ENCODE assay signal across 20 cellular contexts in the genomic region with DNA sequence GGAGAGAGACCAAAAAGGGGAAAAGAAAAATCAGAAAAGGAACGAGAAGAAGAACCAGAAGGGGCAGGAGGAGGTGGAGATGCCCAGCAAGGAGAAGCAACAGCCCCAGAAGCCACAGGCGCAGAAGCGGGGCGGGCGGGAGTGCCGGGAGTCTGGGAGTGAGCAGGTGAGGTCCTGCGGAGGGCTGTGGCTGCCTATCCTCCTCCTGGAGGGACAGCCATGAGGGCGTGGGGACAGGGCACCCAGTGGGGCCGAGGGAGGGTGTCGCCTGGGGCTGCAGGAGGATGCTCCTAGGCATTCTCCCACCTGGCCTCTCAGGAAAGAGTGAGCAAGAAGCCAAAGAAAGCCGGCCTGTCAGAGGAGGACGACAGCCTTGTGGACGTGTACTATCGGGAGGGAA. TPM values are rescaled to one million over a fixed set of nuclear protein-coding genes. Genes with fewer than 3 reads are reported as not detected.
DNase-seq lines count a peak whose midpoint lies in the region; ATAC-seq, FAIRE-seq and TF ChIP-seq lines count a peak whose summit lies in the region.
"Had no signal": no experiment of that assay in that cellular context is flagged by ENCODE, and none has a peak within 500 bp of the region (broad histone marks: within the 10 kb centered on the region; RNA-seq: fewer than 3 reads in every experiment).

No MANE protein-coding gene starts in this region.

- H3K27ac Mint-ChIP-seq in activated naive CD8-positive, alpha-beta T cell: peak overlapping the region; percentile 64
- H3K27ac Mint-ChIP-seq in activated naive CD8-positive, alpha-beta T cell treated with anti-CD3 and anti-CD28 coated beads, Interleukin-2, amount 50 U/mL, for 24 hours: no peak overlapping the region
- H3K27ac Mint-ChIP-seq in H9 (peak overlapping the region; percentile 34 to 72 (median 50); a peak in 3 of 7 replicates), astrocyte (ENCODE audit: unreplicated experiment) (peak overlapping the region; percentile 89)
- peak overlapping the region; percentile 64 for H3K27ac Mint-ChIP-seq in stimulated activated effector memory CD8-positive, alpha-beta T cell treated with anti-CD3 and anti-CD28 coated beads, Interleukin-12 subunit alpha, Interleukin-12 subunit beta, amount 100 ng/mL, for 72 hours

- H3K79me2 ChIP-seq in H9 (ENCODE audit: insufficient read depth, low read length): no peaks in the 10 kb centered on the region
- no peaks in the 10 kb centered on the region for H3K79me2 ChIP-seq in astrocyte (ENCODE audit: insufficient read depth, low read length)
- no peaks in the 10 kb centered on the region for H3K79me2 ChIP-seq in mesendoderm (ENCODE audit: control insufficient read depth, insufficient read depth, low read length)

- H3K4me3 ChIP-seq in astrocyte (ENCODE audit: insufficient read depth, low read depth, low read length): no peak overlapping the region
- H3K4me3 ChIP-seq in mesendoderm (ENCODE audit: low read length): no peak overlapping the region
- H3K4me3 ChIP-seq: BLaER1, HAP-1 had no signal

- H3K9me3 ChIP-seq in H9 (ENCODE audit: control insufficient read depth, low read depth, low read length) (no peaks in the 10 kb centered on the region), astrocyte (ENCODE audit: insufficient read depth, low read depth, low read length) (no peaks in the 10 kb centered on the region)
- H3K9me3 ChIP-seq: BLaER1, HAP-1 had no signal

- no peak for ATAC-seq in activated naive CD8-positive, alpha-beta T cell treated with anti-CD3 and anti-CD28 coated beads, Interleukin-2, amount 50 U/mL, for 24 hours
- no peak for ATAC-seq in stimulated activated effector memory CD8-positive, alpha-beta T cell treated with anti-CD3 and anti-CD28 coated beads, Interleukin-12 subunit alpha, Interleukin-12 subunit beta, amount 100 ng/mL, for 72 hours
- no peak for ATAC-seq in GM19455 (IDR thresholded peaks at IDR 0.05; ENCODE audit: unreplicated experiment)
- ATAC-seq in HG03135 (IDR thresholded peaks at IDR 0.05; ENCODE audit: unreplicated experiment): no peak

- H3K4me2 ChIP-seq in H9 (ENCODE audit: insufficient read depth, insufficient read length, low read length) (no peak overlapping the region), astrocyte (ENCODE audit: low read length) (no peak overlapping the region), mesendoderm (ENCODE audit: low read length) (no peak overlapping the region)
- H3K4me2 ChIP-seq: BLaER1 had no signal

- peaks cover 67% of the 10 kb centered on the region for H3K36me3 ChIP-seq in astrocyte (ENCODE audit: insufficient read depth, low read length)
- H3K36me3 ChIP-seq in mesendoderm (ENCODE audit: control insufficient read depth, insufficient read depth, low read length): peaks cover 35% of the 10 kb centered on the region

- no peak overlapping the region for H3K14ac ChIP-seq in H9 (ENCODE audit: insufficient read depth, low read length)

- H3K27me3 Mint-ChIP-seq in activated naive CD8-positive, alpha-beta T cell: no peaks in the 10 kb centered on the region
- no peaks in the 10 kb centered on the region for H3K27me3 Mint-ChIP-seq in activated naive CD8-positive, alpha-beta T cell treated with anti-CD3 and anti-CD28 coated beads, Interleukin-2, amount 50 U/mL, for 24 hours
- H3K27me3 Mint-ChIP-seq in H9 (ENCODE audit: low read depth) (no peaks in the 10 kb centered on the region), astrocyte (ENCODE audit: low read depth, unreplicated experiment) (no peaks in the 10 kb centered on the region)
- H3K27me3 Mint-ChIP-seq: IgD-negative memory B cell had no signal

- H3T11ph ChIP-seq in H9 (ENCODE audit: low read length): no peak overlapping the region

- H2BK20ac ChIP-seq in H9 (ENCODE audit: low read depth, low read length, poor library complexity, severe bottlenecking): no peak overlapping the region

- no peak overlapping the region for H3K27ac ChIP-seq in H9 (ENCODE audit: insufficient read length, low read depth, low read length)
- H3K27ac ChIP-seq in astrocyte (ENCODE audit: low read depth, low read length): no peak overlapping the region
- no peak overlapping the region for H3K27ac ChIP-seq in mesendoderm (ENCODE audit: low read depth, low read length)
- H3K27ac ChIP-seq: BLaER1 had no signal

- H3K18ac ChIP-seq in H9 (ENCODE audit: insufficient read length, low read depth, low read length) (no peak overlapping the region), mesendoderm (ENCODE audit: low read length) (no peak overlapping the region)

- no peak for TF ChIP-seq CTCF in H9 (conservative IDR thresholded peaks at IDR 0.05)
- TF ChIP-seq CTCF in astrocyte (IDR thresholded peaks at IDR 0.05; ENCODE audit: insufficient read depth, low read depth, low read length): no peak

- H3K79me1 ChIP-seq in H9 (ENCODE audit: insufficient read depth, low read depth, low read length, poor library complexity, severe bottlenecking) (no peaks in the 10 kb centered on the region), mesendoderm (ENCODE audit: low read length) (no peaks in the 10 kb centered on the region)

- H3K9ac ChIP-seq in H9 (ENCODE audit: extremely low read depth, insufficient read length, low read length) (no peak overlapping the region), astrocyte (ENCODE audit: low read length) (no peak overlapping the region), mesendoderm (ENCODE audit: low read length) (no peak overlapping the region)
- H3K9ac ChIP-seq: BLaER1 had no signal

- no peaks in the 10 kb centered on the region for H3K9me3 Mint-ChIP-seq in activated naive CD8-positive, alpha-beta T cell (ENCODE audit: low read depth)
- H3K9me3 Mint-ChIP-seq in activated naive CD8-positive, alpha-beta T cell treated with anti-CD3 and anti-CD28 coated beads, Interleukin-2, amount 50 U/mL, for 24 hours: no peaks in the 10 kb centered on the region
- H3K9me3 Mint-ChIP-seq in H9: no peaks in the 10 kb centered on the region
- no peaks in the 10 kb centered on the region for H3K9me3 Mint-ChIP-seq in astrocyte (ENCODE audit: unreplicated experiment)
- H3K9me3 Mint-ChIP-seq in stimulated activated effector memory CD8-positive, alpha-beta T cell treated with anti-CD3 and anti-CD28 coated beads, Interleukin-12 subunit alpha, Interleukin-12 subunit beta, amount 100 ng/mL, for 72 hours: no peaks in the 10 kb centered on the region
- H3K9me3 Mint-ChIP-seq: IgD-negative memory B cell had no signal

- FAIRE-seq in astrocyte (lab: Jason Lieb, UNC): no peak
- FAIRE-seq: GM18507 had no signal

- no peaks in the 10 kb centered on the region for H3K27me3 ChIP-seq in H9 (ENCODE audit: insufficient read depth, low read length)
- no peaks in the 10 kb centered on the region for H3K27me3 ChIP-seq in astrocyte (ENCODE audit: insufficient read depth, low read length)
- no peaks in the 10 kb centered on the region for H3K27me3 ChIP-seq in mesendoderm (ENCODE audit: insufficient read depth, low read length, poor library complexity)
- H3K27me3 ChIP-seq: BLaER1 had no signal

- peaks cover 2% of the 10 kb centered on the region for H3K36me3 Mint-ChIP-seq in activated naive CD8-positive, alpha-beta T cell
- peaks cover 70% of the 10 kb centered on the region for H3K36me3 Mint-ChIP-seq in activated naive CD8-positive, alpha-beta T cell treated with anti-CD3 and anti-CD28 coated beads, Interleukin-2, amount 50 U/mL, for 24 hours (ENCODE audit: low read depth)
- peaks cover 67 to 95% (median 91%) of the 10 kb centered on the region in 3 experiments; a peak in 6 of 7 replicates for H3K36me3 Mint-ChIP-seq in H9 (ENCODE audit: insufficient read depth in 1 of 3, low read depth in 3 of 3)
- H3K36me3 Mint-ChIP-seq in astrocyte (ENCODE audit: low read depth, unreplicated experiment): peaks cover 52% of the 10 kb centered on the region
- H3K36me3 Mint-ChIP-seq in stimulated activated effector memory CD8-positive, alpha-beta T cell treated with anti-CD3 and anti-CD28 coated beads, Interleukin-12 subunit alpha, Interleukin-12 subunit beta, amount 100 ng/mL, for 72 hours: peaks cover 100% of the 10 kb centered on the region

- no CpG with 5 or more reads among the region's 14 CpGs for WGBS in H9 (ENCODE audit: extremely low coverage, insufficient read length, low lambda C conversion rate)
- WGBS in mesendoderm (ENCODE audit: extremely low coverage, insufficient coverage, low lambda C conversion rate): no CpG with 5 or more reads among the region's 14 CpGs

- no peak overlapping the region for H2AK5ac ChIP-seq in H9 (ENCODE audit: insufficient read length, low read length)
- H2AK5ac ChIP-seq in mesendoderm (ENCODE audit: low read length): no peak overlapping the region

- H2AFZ ChIP-seq in H9 (ENCODE audit: low read length) (no peak overlapping the region), astrocyte (ENCODE audit: low read depth, low read length) (no peak overlapping the region)

- H2BK12ac ChIP-seq in H9 (ENCODE audit: insufficient read length, low read depth, low read length): no peak overlapping the region

- H3K4me3 Mint-ChIP-seq in activated naive CD8-positive, alpha-beta T cell: no peak overlapping the region
- H3K4me3 Mint-ChIP-seq in activated naive CD8-positive, alpha-beta T cell treated with anti-CD3 and anti-CD28 coated beads, Interleukin-2, amount 50 U/mL, for 24 hours: no peak overlapping the region
- H3K4me3 Mint-ChIP-seq in H9: no peak overlapping the region
- H3K4me3 Mint-ChIP-seq in astrocyte (ENCODE audit: unreplicated experiment): peak overlapping the region; percentile 64
- no peak overlapping the region for H3K4me3 Mint-ChIP-seq in stimulated activated effector memory CD8-positive, alpha-beta T cell treated with anti-CD3 and anti-CD28 coated beads, Interleukin-12 subunit alpha, Interleukin-12 subunit beta, amount 100 ng/mL, for 72 hours

- no peaks in the 10 kb centered on the region for H3K23me2 ChIP-seq in H9 (ENCODE audit: insufficient read length, low read depth, low read length, poor library complexity, severe bottlenecking)

- no peak overlapping the region for H2BK15ac ChIP-seq in H9 (ENCODE audit: low read depth, low read length)
- H2BK15ac ChIP-seq in mesendoderm (replicated peaks; ENCODE audit: low read depth): no peak overlapping the region

- H3K4ac ChIP-seq in H9 (ENCODE audit: low read depth, low read length) (no peak overlapping the region), mesendoderm (ENCODE audit: low read depth, low read length) (no peak overlapping the region)

- H2BK120ac ChIP-seq in H9 (ENCODE audit: low read depth, low read length, poor library complexity, severe bottlenecking) (no peak overlapping the region), mesendoderm (ENCODE audit: low read depth, low read length) (no peak overlapping the region)

- H3K56ac ChIP-seq in H9 (ENCODE audit: insufficient read length, low read depth, low read length): no peak overlapping the region
- no peak overlapping the region for H3K56ac ChIP-seq in mesendoderm (ENCODE audit: low read length)

- H4K5ac ChIP-seq in H9 (ENCODE audit: insufficient read length, low read depth, low read length) (no peak overlapping the region), mesendoderm (ENCODE audit: low read length) (no peak overlapping the region)

- H4K91ac ChIP-seq in H9 (ENCODE audit: insufficient read length, low read depth, low read length): no peak overlapping the region

- no peak overlapping the region for H2BK5ac ChIP-seq in H9 (ENCODE audit: insufficient read length, low read length)
- H2BK5ac ChIP-seq in mesendoderm (ENCODE audit: low read length): no peak overlapping the region

- H3K23ac ChIP-seq in H9 (ENCODE audit: insufficient read length, low read depth, low read length): no peak overlapping the region
- no peak overlapping the region for H3K23ac ChIP-seq in mesendoderm (ENCODE audit: low read length)

- no peaks in the 10 kb centered on the region for H3K4me1 Mint-ChIP-seq in activated naive CD8-positive, alpha-beta T cell (ENCODE audit: low read depth)
- H3K4me1 Mint-ChIP-seq in activated naive CD8-positive, alpha-beta T cell treated with anti-CD3 and anti-CD28 coated beads, Interleukin-2, amount 50 U/mL, for 24 hours: no peaks in the 10 kb centered on the region
- peaks cover 0 to 3% of the 10 kb centered on the region in 2 experiments; a peak in 1 of 4 replicates for H3K4me1 Mint-ChIP-seq in H9
- H3K4me1 Mint-ChIP-seq in astrocyte (ENCODE audit: low read depth, unreplicated experiment): peaks cover 30% of the 10 kb centered on the region
- H3K4me1 Mint-ChIP-seq in stimulated activated effector memory CD8-positive, alpha-beta T cell treated with anti-CD3 and anti-CD28 coated beads, Interleukin-12 subunit alpha, Interleukin-12 subunit beta, amount 100 ng/mL, for 72 hours: no peaks in the 10 kb centered on the region

- DNase-seq in activated naive CD8-positive, alpha-beta T cell treated with anti-CD3 and anti-CD28 coated beads, Interleukin-2, amount 50 U/mL, for 24 hours: no peak
- DNase-seq in H9 (no peak), astrocyte (ENCODE audit: low read depth) (no peak), mesendoderm (no peak)
- DNase-seq in stimulated activated effector memory CD8-positive, alpha-beta T cell treated with anti-CD3 and anti-CD28 coated beads, Interleukin-12 subunit alpha, Interleukin-12 subunit beta, amount 100 ng/mL, for 72 hours (ENCODE audit: low spot score in 2 of 2): no peak
- DNase-seq: DMS153; MV-4-11; NCI-H1436; NCI-H2081 treated with DMSO at 0.1 percent for 48 hours; NCI-H2227 treated with DMSO at 0.1 percent for 48 hours; NCI-H526; NK-92 treated with Interleukin-12 subunit alpha and Interleukin-12 subunit beta, amount 100 ng/mL, for 24 hours had no signal

- H4K8ac ChIP-seq in H9 (replicated peaks; ENCODE audit: insufficient read length, low read depth, low read length) (no peak overlapping the region), mesendoderm (ENCODE audit: low read depth, low read length) (no peak overlapping the region)

- H4K20me1 ChIP-seq in H9 (ENCODE audit: control insufficient read depth, insufficient read depth, insufficient read length): no peaks in the 10 kb centered on the region
- H4K20me1 ChIP-seq in astrocyte (ENCODE audit: insufficient read depth, low read length): peaks cover 60% of the 10 kb centered on the region

- H3K4me1 ChIP-seq in H9 (ENCODE audit: insufficient read depth, low read length): no peaks in the 10 kb centered on the region
- H3K4me1 ChIP-seq in astrocyte (ENCODE audit: insufficient read depth, low read length): peaks cover 18% of the 10 kb centered on the region
- no peaks in the 10 kb centered on the region for H3K4me1 ChIP-seq in mesendoderm (ENCODE audit: control insufficient read depth, low read depth, low read length)
- H3K4me1 ChIP-seq: HAP-1 had no signal

RNA-seq across cellular contexts. Expression of a gene that starts 11.8 kb away (rescaled TPM):
- total RNA-seq in H9 (2021) (not detected in 2 replicates), astrocyte (1.2 and 1.4 TPM in 2 replicates)
- 1.8 TPM for polyA plus RNA-seq in mesendoderm (2013, experiment 1 of 2)
- 1.8 TPM for polyA plus RNA-seq in mesendoderm (2013, experiment 2 of 2)

RNA-seq across cellular contexts. Expression of a gene that starts 18.3 kb away (rescaled TPM):
- total RNA-seq in H9 (2021) (0.07 and 0.13 TPM in 2 replicates), astrocyte (not detected in 2 replicates)
- 0.07 TPM for polyA plus RNA-seq in mesendoderm (2013, experiment 1 of 2)
- 0.08 TPM for polyA plus RNA-seq in mesendoderm (2013, experiment 2 of 2)
- total RNA-seq: HT-29 had no signal

RNA-seq across cellular contexts. Expression of a gene that starts 38.6 kb away (rescaled TPM):
- not detected in 2 replicates for total RNA-seq in H9 (2021)
- not detected in 2 replicates for total RNA-seq in astrocyte
- polyA plus RNA-seq in mesendoderm (2013, experiment 1 of 2): 0.18 TPM
- 0.21 TPM for polyA plus RNA-seq in mesendoderm (2013, experiment 2 of 2)
- total RNA-seq: HT-29 had no signal
- polyA plus RNA-seq: IgD-negative memory B cell had no signal

RNA-seq across cellular contexts. Expression of a gene that starts 44.0 kb away (rescaled TPM):
- total RNA-seq in H9 (2021) (86.3 and 99.5 TPM in 2 replicates), astrocyte (62.3 and 72.8 TPM in 2 replicates)
- polyA plus RNA-seq in mesendoderm (2013, experiment 1 of 2): 32.2 TPM
- polyA plus RNA-seq in mesendoderm (2013, experiment 2 of 2): 32.3 TPM

RNA-seq across cellular contexts. Expression of a gene that starts 44.1 kb away (rescaled TPM):
- total RNA-seq in H9 (2021) (335 and 338 TPM in 2 replicates), astrocyte (405 and 463 TPM in 2 replicates)
- 889 TPM for polyA plus RNA-seq in mesendoderm (2013, experiment 1 of 2)
- polyA plus RNA-seq in mesendoderm (2013, experiment 2 of 2): 914 TPM
